In the genomic region with DNA sequence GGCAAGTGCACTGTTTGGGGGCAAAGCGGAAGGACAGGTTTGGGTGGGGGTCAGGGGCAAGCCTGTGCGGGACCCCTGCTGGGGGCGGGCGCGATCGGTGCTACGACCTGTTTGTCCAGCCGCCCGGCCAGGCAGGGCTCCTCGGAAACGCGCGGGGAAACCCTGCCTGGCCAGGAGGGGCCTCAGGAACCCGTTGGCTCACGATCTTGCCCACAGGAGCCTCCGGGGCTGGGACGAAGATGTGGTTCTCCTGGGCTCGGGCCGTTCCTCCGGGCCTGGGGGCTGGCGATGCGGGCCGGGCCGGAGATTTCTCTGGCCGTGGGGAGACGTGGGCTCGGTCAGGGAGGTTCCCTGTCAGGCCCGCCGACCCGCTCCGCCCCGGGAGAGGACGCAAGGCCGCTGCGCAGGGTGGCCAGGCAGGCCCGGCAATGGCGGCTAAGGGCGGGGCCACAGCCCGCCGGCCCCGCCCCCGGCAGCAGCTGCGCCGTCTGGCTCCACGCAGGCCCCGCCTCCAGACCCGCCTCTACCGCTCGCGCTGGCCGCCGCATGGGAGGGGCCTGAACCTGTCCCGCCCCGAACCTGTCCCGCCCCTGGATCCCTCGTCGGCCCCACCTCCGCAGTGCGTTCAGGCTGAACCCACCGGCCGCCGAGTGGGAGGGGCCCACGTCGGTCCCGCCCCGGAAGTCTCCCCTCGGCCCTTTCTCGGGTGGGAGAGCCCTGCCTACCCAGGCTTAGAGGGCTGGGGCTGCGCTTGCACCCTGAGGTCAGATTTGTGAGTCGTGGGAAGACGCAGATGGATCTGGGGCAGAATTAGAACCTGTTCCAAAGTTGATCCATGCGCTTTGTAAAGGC, we compare ENCODE assay signal across 8 cellular contexts. TPM values are rescaled to one million over a fixed set of nuclear protein-coding genes. Genes with fewer than 3 reads are reported as not detected.
DNase-seq lines count a peak whose midpoint lies in the region; FAIRE-seq and TF ChIP-seq lines count a peak whose summit lies in the region.

Gene FAM3A (minus strand): TSS at position 430 of the 852 bp plus-strand sequence. CDS start 460 bp downstream, outside the sequence.

- H3K27ac ChIP-seq in neural cell (ENCODE audit: low read length) = peak within 1 kb of the TSS; percentile 62

- DNase-seq in ELR (ENCODE audit: low read depth) (peak; percentile 86), H54 (ENCODE audit: insufficient read length, low spot score) (peak; percentile 66), M059J (ENCODE audit: low read depth) (peak; percentile 86), fibroblast of the conjunctiva (ENCODE audit: low read depth) (peak; percentile 87)
- peak; percentile 86 for DNase-seq in activated T-helper 9 cell treated with anti-CD3 and anti-CD28 coated beads, Interleukin-2, amount 50 U/mL, for 16 hours (ENCODE audit: low read depth)

- H3K4me3 Mint-ChIP-seq in stimulated activated naive CD8-positive, alpha-beta T cell treated with anti-CD3 and anti-CD28 coated beads, Interleukin-15, Interleukin-2, amounts not matched to agents 100 ng/mL and 50 ng/mL, for 24 hours = peak within 1 kb of the TSS; percentile 85

- no peaks in the 10 kb centered on the region for H3K27me3 Mint-ChIP-seq in stimulated activated naive CD8-positive, alpha-beta T cell treated with anti-CD3 and anti-CD28 coated beads, Interleukin-15, Interleukin-2, amounts not matched to agents 100 ng/mL and 50 ng/mL, for 24 hours

- no peaks in the 10 kb centered on the region for H4K20me1 ChIP-seq in neural cell (ENCODE audit: insufficient read depth)

- peak within 1 kb of the TSS; percentile 81 for H3K4me3 ChIP-seq in neural cell (ENCODE audit: low read length)

- no peak for FAIRE-seq in H54 (lab: Jason Lieb, UNC)

- H3F3A ChIP-seq in neural cell (ENCODE audit: insufficient read depth, low read length, poor library complexity, severe bottlenecking) = no peaks in the 10 kb centered on the region

- TF ChIP-seq RAD21 in neural cell (conservative IDR thresholded peaks at IDR 0.05) = no peak

- no peaks in the 10 kb centered on the region for H3K9me2 ChIP-seq in neural cell (ENCODE audit: insufficient read depth, low read length)

- no peak within 1 kb of the TSS for H2AFZ ChIP-seq in neural cell (ENCODE audit: low read depth, low read length)

- no peaks in the 10 kb centered on the region for H3K79me2 ChIP-seq in neural cell (replicated peaks; ENCODE audit: insufficient read depth, low read length)

- H3K9me3 Mint-ChIP-seq in stimulated activated naive CD8-positive, alpha-beta T cell treated with anti-CD3 and anti-CD28 coated beads, Interleukin-15, Interleukin-2, amounts not matched to agents 100 ng/mL and 50 ng/mL, for 24 hours = no peaks in the 10 kb centered on the region

- no peaks in the 10 kb centered on the region for H3K36me3 ChIP-seq in neural cell (ENCODE audit: insufficient read depth, low read length)

- H3K9ac ChIP-seq in neural cell (ENCODE audit: low read length) = peak within 1 kb of the TSS; percentile 83

- TF ChIP-seq CTCF in neural cell (IDR thresholded peaks at IDR 0.05; ENCODE audit: poor library complexity, severe bottlenecking) = no peak

- peaks cover 9% of the 10 kb centered on the region for H3K36me3 Mint-ChIP-seq in stimulated activated naive CD8-positive, alpha-beta T cell treated with anti-CD3 and anti-CD28 coated beads, Interleukin-15, Interleukin-2, amounts not matched to agents 100 ng/mL and 50 ng/mL, for 24 hours (ENCODE audit: low read depth)

- H3K4me2 ChIP-seq in neural cell (ENCODE audit: low read length) = peak within 1 kb of the TSS; percentile 39

- TF ChIP-seq POLR2A in H54 (IDR thresholded peaks at IDR 0.05; ENCODE audit: low read depth, low read length) (peak; percentile 70), Raji (IDR thresholded peaks at IDR 0.05; ENCODE audit: insufficient read depth, low read depth, low read length) (peak; percentile 79)

- no peaks in the 10 kb centered on the region for H3K27me3 ChIP-seq in neural cell (ENCODE audit: insufficient read depth, low read depth, low read length)

- peaks cover 37% of the 10 kb centered on the region for H3K4me1 Mint-ChIP-seq in stimulated activated naive CD8-positive, alpha-beta T cell treated with anti-CD3 and anti-CD28 coated beads, Interleukin-15, Interleukin-2, amounts not matched to agents 100 ng/mL and 50 ng/mL, for 24 hours (ENCODE audit: low read depth)

- TF ChIP-seq EP300 in neural cell (conservative IDR thresholded peaks at IDR 0.05; ENCODE audit: poor library complexity, severe bottlenecking) = no peak

- H3K9me3 ChIP-seq in neural cell (ENCODE audit: low read length) = no peaks in the 10 kb centered on the region

- peak within 1 kb of the TSS; percentile 84 for H3K27ac Mint-ChIP-seq in stimulated activated naive CD8-positive, alpha-beta T cell treated with anti-CD3 and anti-CD28 coated beads, Interleukin-15, Interleukin-2, amounts not matched to agents 100 ng/mL and 50 ng/mL, for 24 hours

TF ChIP-seq in neural cell, 6 proteins besides CTCF, POLR2A, EP300 and RAD21:
- no peak for TF ChIP-seq SMC3 (conservative IDR thresholded peaks at IDR 0.05; ENCODE audit: poor library complexity)
- peak; percentile 72 for TF ChIP-seq POLR2AphosphoS5 (IDR thresholded peaks at IDR 0.05)
- peak; percentile 42 for TF ChIP-seq REST (IDR thresholded peaks at IDR 0.05; ENCODE audit: borderline replicate concordance)

RNA-seq across cellular contexts. Expression of gene FAM3A, which starts in this region (rescaled TPM):
- total RNA-seq in M059J (2014; rRNA removed; shearing (Covaris generic)) = 53.2 and 72.8 TPM in 2 replicates
- 19.5 and 30.9 TPM in 2 replicates for polyA plus RNA-seq in neural cell
- 11.3 and 11.9 TPM in 2 replicates for polyA minus RNA-seq in neural cell

Comparison
In these comparisons a context has a peak if more than half of its experiments do, and no peak if none do; other contexts are left out.
1. Peak in every context shown above with its lines: DNase-seq, H3K4me3 ChIP-seq and H3K27ac ChIP-seq.